ENCODE assay signal across 20 cellular contexts in the genomic region with DNA sequence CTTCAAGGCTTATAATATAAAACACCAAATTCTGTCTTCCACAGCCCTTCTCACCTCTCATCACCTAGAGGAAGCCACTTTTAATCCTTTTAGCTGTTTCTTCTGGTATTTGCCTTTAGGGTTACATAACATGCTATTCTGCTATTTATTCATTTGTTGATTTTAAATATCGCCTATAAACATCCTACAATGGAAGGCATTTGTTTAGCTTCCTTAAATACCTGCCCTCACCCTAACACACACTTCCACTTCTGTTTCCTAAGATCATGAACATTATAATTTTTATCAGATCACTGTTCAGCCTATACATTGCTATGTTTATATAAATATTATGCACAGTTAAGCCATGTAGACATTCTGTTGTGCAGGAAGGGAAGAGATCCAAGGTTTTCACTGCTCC.
"Had no signal": no experiment of that assay in that cellular context is flagged by ENCODE, and none has a peak within 500 bp of the region (broad histone marks: within the 10 kb centered on the region; RNA-seq: fewer than 3 reads in every experiment).

No MANE protein-coding gene starts in this region.

- H3K9me3 Mint-ChIP-seq: activated CD4-positive, alpha-beta memory T cell treated with anti-CD3 and anti-CD28 coated beads, Interleukin-2, amount 10 ng/mL, durations not matched to agents 7 days and 5 days; activated naive CD8-positive, alpha-beta T cell treated with anti-CD3 and anti-CD28 coated beads, Interleukin-2, amount 10 ng/mL, durations not matched to agents 7 days and 5 days; activated T-cell treated with anti-CD3 and anti-CD28 coated beads, Interleukin-2, amount 50 U/mL, for 72 hours; naive B cell; T-cell had no signal

- H3K4me1 ChIP-seq: colonic mucosa, prostate gland, right lobe of liver had no signal

- H3K27ac ChIP-seq: cardiac muscle cell, colonic mucosa, hepatocyte, neutrophil, prostate gland, right lobe of liver, stomach, thoracic aorta, WERI-Rb-1 had no signal

- DNase-seq: activated CD4-positive, alpha-beta memory T cell treated with anti-CD3 and anti-CD28 coated beads, Interleukin-2, amount 10 ng/mL, durations not matched to agents 7 days and 5 days; activated CD4-positive, alpha-beta T cell treated with anti-CD3 and anti-CD28 coated beads for 36 hours; activated CD8-positive, alpha-beta memory T cell treated with anti-CD3 and anti-CD28 coated beads, Interleukin-2, amount 50 U/mL, for 4 hours; activated naive CD8-positive, alpha-beta T cell treated with anti-CD3 and anti-CD28 coated beads, Interleukin-2, amount 10 ng/mL, durations not matched to agents 7 days and 5 days; activated T-cell treated with anti-CD3 and anti-CD28 coated beads, Interleukin-2, amount 50 U/mL, for 72 hours; aorta; colonic mucosa; midbrain; naive B cell; right lobe of liver; stimulated activated CD4-positive, alpha-beta T cell treated with anti-CD3 and anti-CD28 coated beads, Interleukin-12 subunit alpha, Interleukin-12 subunit beta, amount 100 ng/mL, for 4 hours; stimulated activated CD4-positive, alpha-beta T cell treated with anti-CD3 and anti-CD28 coated beads, Interleukin-4, amount 100 ng/mL, for 4 hours; stomach; T-cell; WERI-Rb-1 had no signal

- H3K9me3 ChIP-seq: colonic mucosa, neutrophil, prostate gland, right lobe of liver, thoracic aorta had no signal

- H3K4me3 ChIP-seq: cardiac muscle cell, colonic mucosa, hepatocyte, prostate gland, right lobe of liver, stomach, thoracic aorta had no signal

- ATAC-seq: activated CD4-positive, alpha-beta T cell treated with anti-CD3 and anti-CD28 coated beads for 36 hours; activated T-cell treated with anti-CD3 and anti-CD28 coated beads, Interleukin-2, amount 50 U/mL, for 72 hours; right lobe of liver; T-cell had no signal

- H3K27me3 ChIP-seq: cardiac muscle cell, colonic mucosa, hepatocyte, neutrophil, right lobe of liver, stomach had no signal

- H3K4me3 Mint-ChIP-seq: activated CD4-positive, alpha-beta memory T cell treated with anti-CD3 and anti-CD28 coated beads, Interleukin-2, amount 10 ng/mL, durations not matched to agents 7 days and 5 days; activated CD4-positive, alpha-beta T cell treated with anti-CD3 and anti-CD28 coated beads for 36 hours; activated naive CD8-positive, alpha-beta T cell treated with anti-CD3 and anti-CD28 coated beads, Interleukin-2, amount 10 ng/mL, durations not matched to agents 7 days and 5 days; activated T-cell treated with anti-CD3 and anti-CD28 coated beads, Interleukin-2, amount 50 U/mL, for 72 hours; naive B cell; T-cell had no signal

- H3K27ac Mint-ChIP-seq: activated CD4-positive, alpha-beta memory T cell treated with anti-CD3 and anti-CD28 coated beads, Interleukin-2, amount 10 ng/mL, durations not matched to agents 7 days and 5 days; activated CD4-positive, alpha-beta T cell treated with anti-CD3 and anti-CD28 coated beads for 36 hours; activated naive CD8-positive, alpha-beta T cell treated with anti-CD3 and anti-CD28 coated beads, Interleukin-2, amount 10 ng/mL, durations not matched to agents 7 days and 5 days; activated T-cell treated with anti-CD3 and anti-CD28 coated beads, Interleukin-2, amount 50 U/mL, for 72 hours; naive B cell; T-cell had no signal

- H3K27me3 Mint-ChIP-seq: activated CD4-positive, alpha-beta memory T cell treated with anti-CD3 and anti-CD28 coated beads, Interleukin-2, amount 10 ng/mL, durations not matched to agents 7 days and 5 days; activated naive CD8-positive, alpha-beta T cell treated with anti-CD3 and anti-CD28 coated beads, Interleukin-2, amount 10 ng/mL, durations not matched to agents 7 days and 5 days had no signal

- H3K36me3 Mint-ChIP-seq: activated naive CD8-positive, alpha-beta T cell treated with anti-CD3 and anti-CD28 coated beads, Interleukin-2, amount 10 ng/mL, durations not matched to agents 7 days and 5 days; naive B cell; T-cell had no signal

- H3K36me3 ChIP-seq: cardiac muscle cell, colonic mucosa, neutrophil, prostate gland, right lobe of liver, stomach, thoracic aorta, WERI-Rb-1 had no signal

- H3K4me1 Mint-ChIP-seq: activated CD4-positive, alpha-beta memory T cell treated with anti-CD3 and anti-CD28 coated beads, Interleukin-2, amount 10 ng/mL, durations not matched to agents 7 days and 5 days; activated CD4-positive, alpha-beta T cell treated with anti-CD3 and anti-CD28 coated beads for 36 hours; activated naive CD8-positive, alpha-beta T cell treated with anti-CD3 and anti-CD28 coated beads, Interleukin-2, amount 10 ng/mL, durations not matched to agents 7 days and 5 days; naive B cell; T-cell had no signal
